9 cellular contexts compared by ENCODE assay signal in the genomic region with DNA sequence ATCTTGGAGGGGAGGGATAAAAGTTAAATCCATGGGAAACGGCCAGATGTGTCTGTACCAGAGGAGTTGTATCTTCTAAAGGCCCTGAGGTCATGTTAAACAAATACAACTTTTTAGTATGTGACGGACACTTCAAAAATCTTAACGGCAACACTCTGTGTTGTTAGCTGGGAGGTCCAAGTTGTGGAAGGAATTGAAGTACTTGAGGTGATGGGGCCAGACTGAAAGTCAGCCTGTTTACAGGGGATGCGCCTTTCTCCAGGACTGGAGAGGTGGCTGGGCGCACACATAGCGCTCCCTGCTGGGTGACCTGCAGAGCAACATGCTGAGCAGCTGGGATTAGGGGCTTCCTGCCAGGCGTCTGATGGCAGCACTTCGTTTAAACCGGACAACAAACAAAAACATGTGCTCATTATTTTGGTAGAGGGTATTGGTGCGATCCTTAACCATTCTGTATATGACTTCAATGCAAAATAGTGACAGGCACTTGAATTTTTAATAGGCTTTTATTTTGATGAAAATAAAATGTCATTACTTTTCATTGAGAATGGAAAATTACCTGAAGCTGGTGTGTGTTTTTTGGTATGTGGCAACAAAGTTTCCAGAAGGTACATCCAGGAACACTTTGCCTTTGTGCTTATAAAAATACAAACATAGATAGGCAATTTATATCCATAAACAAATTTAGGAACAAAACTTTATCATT.
DNase-seq lines count a peak whose midpoint lies in the region; ATAC-seq and TF ChIP-seq lines count a peak whose summit lies in the region.
"Had no signal": no experiment of that assay in that cellular context is flagged by ENCODE, and none has a peak within 500 bp of the region (broad histone marks: within the 10 kb centered on the region; RNA-seq: fewer than 3 reads in every experiment).

No MANE protein-coding gene starts in this region.

- DNase-seq in BE2C (peak; percentile 77), NCI-H748 (lab: John Stamatoyannopoulos, UW; ENCODE audit: unreplicated experiment) (peak; percentile 69), left ventricle myocardium superior (peak; percentile 70), prostate gland (ENCODE audit: low spot score) (no peak), DMS79 (lab: John Stamatoyannopoulos, UW) (no peak)
- peak; percentile 48 for DNase-seq in activated naive CD8-positive, alpha-beta T cell treated with anti-CD3 and anti-CD28 coated beads, Interleukin-2, amount 50 U/mL, for 24 hours

- intact Hi-C loops in left ventricle myocardium superior (cut with micrococcal nuclease) (loop anchor here (5.0 to 10.0 kb wide), 3 partner anchors 235 to 657 kb away; no protein-coding TSS in a partner anchor), prostate gland (cut with DNase I) (loop anchor here (2.0 kb wide), 1 partner anchor 237 kb away; no protein-coding TSS in a partner anchor)

- ATAC-seq in GM18511 (IDR thresholded peaks at IDR 0.05; ENCODE audit: unreplicated experiment), result peak; percentile 78
- peak; percentile 71 for ATAC-seq in HG03045 (IDR thresholded peaks at IDR 0.05; ENCODE audit: unreplicated experiment)
- ATAC-seq in activated naive CD8-positive, alpha-beta T cell treated with anti-CD3 and anti-CD28 coated beads, Interleukin-2, amount 50 U/mL, for 24 hours, result peak; percentile 79
- ATAC-seq in left ventricle myocardium superior, result peak; percentile 95

- H3K4me3 Mint-ChIP-seq in activated naive CD8-positive, alpha-beta T cell treated with anti-CD3 and anti-CD28 coated beads, Interleukin-2, amount 50 U/mL, for 24 hours, result no peak overlapping the region
- H3K4me3 Mint-ChIP-seq: T-helper 1 cell treated with Interleukin-12 subunit alpha and Interleukin-12 subunit beta and Interleukin-4 antibody, amounts not matched to agents 30 μg/mL and 1 μg/mL, for 36 hours had no signal

- WGBS in prostate gland, result 31% methylated on average over 10 of the region's 10 CpGs

- peaks cover 16% of the 10 kb centered on the region for H3K4me1 Mint-ChIP-seq in activated naive CD8-positive, alpha-beta T cell treated with anti-CD3 and anti-CD28 coated beads, Interleukin-2, amount 50 U/mL, for 24 hours

- no peaks in the 10 kb centered on the region for H3K27me3 Mint-ChIP-seq in activated naive CD8-positive, alpha-beta T cell treated with anti-CD3 and anti-CD28 coated beads, Interleukin-2, amount 50 U/mL, for 24 hours

- peaks cover 5% of the 10 kb centered on the region for H3K4me1 ChIP-seq in BE2C
- no peaks in the 10 kb centered on the region for H3K4me1 ChIP-seq in prostate gland (replicated peaks)

- H3K36me3 Mint-ChIP-seq in activated naive CD8-positive, alpha-beta T cell treated with anti-CD3 and anti-CD28 coated beads, Interleukin-2, amount 50 U/mL, for 24 hours (ENCODE audit: low read depth), result peaks cover 25% of the 10 kb centered on the region

- H3K4me3 ChIP-seq in BE2C (ENCODE audit: low read depth, low read length), result no peak overlapping the region
- H3K4me3 ChIP-seq in prostate gland, result no peak overlapping the region

- peak; percentile 91 for TF ChIP-seq CTCF in BE2C (IDR thresholded peaks at IDR 0.05; ENCODE audit: low read depth, low read length)
- TF ChIP-seq CTCF in prostate gland (IDR thresholded peaks at IDR 0.05), result peak; percentile 14 to 73 (median 64)

- H3K9me3 Mint-ChIP-seq in activated naive CD8-positive, alpha-beta T cell treated with anti-CD3 and anti-CD28 coated beads, Interleukin-2, amount 50 U/mL, for 24 hours, result no peaks in the 10 kb centered on the region
- H3K9me3 Mint-ChIP-seq: T-helper 1 cell treated with Interleukin-12 subunit alpha and Interleukin-12 subunit beta and Interleukin-4 antibody, amounts not matched to agents 30 μg/mL and 1 μg/mL, for 36 hours had no signal

- H3K27ac ChIP-seq in prostate gland, result no peak overlapping the region

- no peak for TF ChIP-seq POLR2A in prostate gland (IDR thresholded peaks at IDR 0.05)

- H3K9me3 ChIP-seq in BE2C (no peaks in the 10 kb centered on the region), prostate gland (no peaks in the 10 kb centered on the region)

- H3K36me3 ChIP-seq in BE2C (peaks cover 22% of the 10 kb centered on the region), prostate gland (no peaks in the 10 kb centered on the region)

- H3K27ac Mint-ChIP-seq in activated naive CD8-positive, alpha-beta T cell treated with anti-CD3 and anti-CD28 coated beads, Interleukin-2, amount 50 U/mL, for 24 hours, result no peak overlapping the region
- H3K27ac Mint-ChIP-seq: T-helper 1 cell treated with Interleukin-12 subunit alpha and Interleukin-12 subunit beta and Interleukin-4 antibody, amounts not matched to agents 30 μg/mL and 1 μg/mL, for 36 hours had no signal

- H3K27me3 ChIP-seq in BE2C, result no peaks in the 10 kb centered on the region
- no peaks in the 10 kb centered on the region for H3K27me3 ChIP-seq in prostate gland (replicated peaks; ENCODE audit: insufficient read depth)

Comparison
In these comparisons a context has a peak if more than half of its experiments do, and no peak if none do; other contexts are left out.
1. DNase-seq: peak in BE2C (single experiment), NCI-H748 (single experiment), activated naive CD8-positive, alpha-beta T cell treated with anti-CD3 and anti-CD28 coated beads, Interleukin-2, amount 50 U/mL, for 24 hours (single experiment) and left ventricle myocardium superior (single experiment); none in prostate gland (single experiment) and DMS79 (single experiment).
2. Peak in every context shown above with its lines, with median percentiles within 50 percentile points of each other: ATAC-seq.